1 cellular context compared by ENCODE assay signal in the genomic region with DNA sequence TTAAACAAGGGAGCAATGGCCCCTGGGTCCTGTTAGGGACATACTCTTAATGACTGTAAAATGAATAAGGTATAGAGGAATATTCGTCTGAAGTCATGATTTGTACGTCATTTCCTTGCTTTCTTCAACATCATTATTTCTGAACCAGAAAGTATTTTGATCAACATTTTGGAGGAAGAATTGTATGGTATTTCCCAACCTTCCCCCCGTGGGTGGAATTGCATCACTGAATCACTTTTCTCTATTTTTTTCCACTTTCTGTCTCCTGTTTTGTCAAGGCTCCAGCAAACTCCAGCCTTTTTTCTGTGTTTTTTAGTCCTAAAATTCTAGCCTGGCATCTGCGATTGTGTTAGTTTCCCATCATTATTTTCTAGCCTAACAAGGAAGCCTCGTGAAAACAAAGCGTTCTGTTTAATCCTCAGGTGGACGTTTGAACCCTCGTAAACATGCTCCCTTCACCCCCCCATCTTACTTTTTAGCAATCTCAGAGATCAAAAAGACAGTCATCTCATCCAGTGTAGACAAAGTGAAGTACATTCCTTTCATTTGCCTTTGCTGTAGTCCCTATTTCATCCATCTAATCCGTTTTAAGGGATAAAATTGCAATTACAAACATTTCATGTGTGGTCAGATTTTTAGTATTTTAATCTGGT.
TF ChIP-seq lines count a peak whose summit lies in the region.

No MANE protein-coding gene starts in this region.

TF ChIP-seq in WTC11, 78 proteins besides CTCF, POLR2A, EP300 and RAD21 (continued from another document):
- TF ChIP-seq, protein P1, sequence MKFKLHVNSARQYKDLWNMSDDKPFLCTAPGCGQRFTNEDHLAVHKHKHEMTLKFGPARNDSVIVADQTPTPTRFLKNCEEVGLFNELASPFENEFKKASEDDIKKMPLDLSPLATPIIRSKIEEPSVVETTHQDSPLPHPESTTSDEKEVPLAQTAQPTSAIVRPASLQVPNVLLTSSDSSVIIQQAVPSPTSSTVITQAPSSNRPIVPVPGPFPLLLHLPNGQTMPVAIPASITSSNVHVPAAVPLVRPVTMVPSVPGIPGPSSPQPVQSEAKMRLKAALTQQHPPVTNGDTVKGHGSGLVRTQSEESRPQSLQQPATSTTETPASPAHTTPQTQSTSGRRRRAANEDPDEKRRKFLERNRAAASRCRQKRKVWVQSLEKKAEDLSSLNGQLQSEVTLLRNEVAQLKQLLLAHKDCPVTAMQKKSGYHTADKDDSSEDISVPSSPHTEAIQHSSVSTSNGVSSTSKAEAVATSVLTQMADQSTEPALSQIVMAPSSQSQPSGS (CRISPR knock-in tag; IDR thresholded peaks at IDR 0.05; ENCODE audit: borderline replicate concordance, low read depth), result no peak
- TF ChIP-seq SP1 (CRISPR knock-in tag; conservative IDR thresholded peaks at IDR 0.05), result no peak
- no peak for TF ChIP-seq HMGA2 (CRISPR knock-in tag; IDR thresholded peaks at IDR 0.05)
- TF ChIP-seq GTF2I (CRISPR knock-in tag; conservative IDR thresholded peaks at IDR 0.05), result no peak
- no peak for TF ChIP-seq ZNF138 (CRISPR knock-in tag; conservative IDR thresholded peaks at IDR 0.05)
- TF ChIP-seq, protein P2, sequence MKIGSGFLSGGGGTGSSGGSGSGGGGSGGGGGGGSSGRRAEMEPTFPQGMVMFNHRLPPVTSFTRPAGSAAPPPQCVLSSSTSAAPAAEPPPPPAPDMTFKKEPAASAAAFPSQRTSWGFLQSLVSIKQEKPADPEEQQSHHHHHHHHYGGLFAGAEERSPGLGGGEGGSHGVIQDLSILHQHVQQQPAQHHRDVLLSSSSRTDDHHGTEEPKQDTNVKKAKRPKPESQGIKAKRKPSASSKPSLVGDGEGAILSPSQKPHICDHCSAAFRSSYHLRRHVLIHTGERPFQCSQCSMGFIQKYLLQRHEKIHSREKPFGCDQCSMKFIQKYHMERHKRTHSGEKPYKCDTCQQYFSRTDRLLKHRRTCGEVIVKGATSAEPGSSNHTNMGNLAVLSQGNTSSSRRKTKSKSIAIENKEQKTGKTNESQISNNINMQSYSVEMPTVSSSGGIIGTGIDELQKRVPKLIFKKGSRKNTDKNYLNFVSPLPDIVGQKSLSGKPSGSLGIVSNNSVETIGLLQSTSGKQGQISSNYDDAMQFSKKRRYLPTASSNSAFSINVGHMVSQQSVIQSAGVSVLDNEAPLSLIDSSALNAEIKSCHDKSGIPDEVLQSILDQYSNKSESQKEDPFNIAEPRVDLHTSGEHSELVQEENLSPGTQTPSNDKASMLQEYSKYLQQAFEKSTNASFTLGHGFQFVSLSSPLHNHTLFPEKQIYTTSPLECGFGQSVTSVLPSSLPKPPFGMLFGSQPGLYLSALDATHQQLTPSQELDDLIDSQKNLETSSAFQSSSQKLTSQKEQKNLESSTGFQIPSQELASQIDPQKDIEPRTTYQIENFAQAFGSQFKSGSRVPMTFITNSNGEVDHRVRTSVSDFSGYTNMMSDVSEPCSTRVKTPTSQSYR (CRISPR knock-in tag; IDR thresholded peaks at IDR 0.05), result no peak
- TF ChIP-seq, protein P3, sequence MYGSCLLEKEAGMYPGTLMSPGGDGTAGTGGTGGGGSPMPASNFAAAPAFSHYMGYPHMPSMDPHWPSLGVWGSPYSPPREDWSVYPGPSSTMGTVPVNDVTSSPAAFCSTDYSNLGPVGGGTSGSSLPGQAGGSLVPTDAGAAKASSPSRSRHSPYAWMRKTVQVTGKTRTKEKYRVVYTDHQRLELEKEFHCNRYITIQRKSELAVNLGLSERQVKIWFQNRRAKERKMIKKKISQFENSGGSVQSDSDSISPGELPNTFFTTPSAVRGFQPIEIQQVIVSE (CRISPR knock-in tag; IDR thresholded peaks at IDR 0.05; ENCODE audit: borderline replicate concordance), result no peak
- TF ChIP-seq GRHL2 (CRISPR knock-in tag; IDR thresholded peaks at IDR 0.05; ENCODE audit: insufficient replicate concordance, severe bottlenecking), result no peak
- TF ChIP-seq, protein P4, sequence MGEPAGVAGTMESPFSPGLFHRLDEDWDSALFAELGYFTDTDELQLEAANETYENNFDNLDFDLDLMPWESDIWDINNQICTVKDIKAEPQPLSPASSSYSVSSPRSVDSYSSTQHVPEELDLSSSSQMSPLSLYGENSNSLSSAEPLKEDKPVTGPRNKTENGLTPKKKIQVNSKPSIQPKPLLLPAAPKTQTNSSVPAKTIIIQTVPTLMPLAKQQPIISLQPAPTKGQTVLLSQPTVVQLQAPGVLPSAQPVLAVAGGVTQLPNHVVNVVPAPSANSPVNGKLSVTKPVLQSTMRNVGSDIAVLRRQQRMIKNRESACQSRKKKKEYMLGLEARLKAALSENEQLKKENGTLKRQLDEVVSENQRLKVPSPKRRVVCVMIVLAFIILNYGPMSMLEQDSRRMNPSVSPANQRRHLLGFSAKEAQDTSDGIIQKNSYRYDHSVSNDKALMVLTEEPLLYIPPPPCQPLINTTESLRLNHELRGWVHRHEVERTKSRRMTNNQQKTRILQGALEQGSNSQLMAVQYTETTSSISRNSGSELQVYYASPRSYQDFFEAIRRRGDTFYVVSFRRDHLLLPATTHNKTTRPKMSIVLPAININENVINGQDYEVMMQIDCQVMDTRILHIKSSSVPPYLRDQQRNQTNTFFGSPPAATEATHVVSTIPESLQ (CRISPR knock-in tag; IDR thresholded peaks at IDR 0.05), result no peak
- TF ChIP-seq, protein P5, sequence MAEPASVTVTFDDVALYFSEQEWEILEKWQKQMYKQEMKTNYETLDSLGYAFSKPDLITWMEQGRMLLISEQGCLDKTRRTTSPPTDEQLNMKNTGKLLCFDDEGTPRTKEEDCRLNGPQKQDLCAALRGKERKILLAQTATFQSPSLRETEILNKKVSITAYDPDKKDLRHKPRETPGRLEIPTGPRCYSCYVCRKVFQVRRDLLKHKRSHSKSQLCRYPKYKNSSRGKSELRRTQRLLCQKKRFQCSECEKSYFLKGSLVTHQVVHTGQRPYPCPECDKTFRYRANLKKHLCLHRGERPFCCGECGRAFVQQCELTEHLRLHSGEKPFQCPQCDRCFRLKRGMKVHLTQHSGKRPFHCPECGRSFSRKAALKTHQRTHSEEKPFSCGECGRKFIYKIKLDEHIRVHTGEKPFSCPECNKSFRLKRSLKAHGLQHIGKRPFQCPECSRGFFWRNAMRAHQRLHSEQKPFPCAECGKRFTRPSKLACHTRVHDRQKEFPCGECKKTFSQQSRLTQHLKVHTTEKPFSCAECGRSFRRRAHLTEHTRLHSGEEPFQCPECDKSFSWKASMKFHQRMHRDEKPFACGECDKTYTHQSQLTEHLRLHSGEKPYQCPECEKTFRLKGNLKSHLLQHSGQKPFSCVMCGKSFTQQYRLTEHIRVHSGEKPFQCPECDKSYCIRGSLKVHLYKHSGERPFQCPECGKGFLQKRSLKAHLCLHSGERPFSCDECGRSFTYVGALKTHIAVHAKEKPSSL (CRISPR knock-in tag; conservative IDR thresholded peaks at IDR 0.05), result no peak
- no peak for TF ChIP-seq TCF7 (CRISPR knock-in tag; IDR thresholded peaks at IDR 0.05; ENCODE audit: low read depth)
TF ChIP-seq in WTC11: peak in this region for 0.
